In the genomic region with DNA sequence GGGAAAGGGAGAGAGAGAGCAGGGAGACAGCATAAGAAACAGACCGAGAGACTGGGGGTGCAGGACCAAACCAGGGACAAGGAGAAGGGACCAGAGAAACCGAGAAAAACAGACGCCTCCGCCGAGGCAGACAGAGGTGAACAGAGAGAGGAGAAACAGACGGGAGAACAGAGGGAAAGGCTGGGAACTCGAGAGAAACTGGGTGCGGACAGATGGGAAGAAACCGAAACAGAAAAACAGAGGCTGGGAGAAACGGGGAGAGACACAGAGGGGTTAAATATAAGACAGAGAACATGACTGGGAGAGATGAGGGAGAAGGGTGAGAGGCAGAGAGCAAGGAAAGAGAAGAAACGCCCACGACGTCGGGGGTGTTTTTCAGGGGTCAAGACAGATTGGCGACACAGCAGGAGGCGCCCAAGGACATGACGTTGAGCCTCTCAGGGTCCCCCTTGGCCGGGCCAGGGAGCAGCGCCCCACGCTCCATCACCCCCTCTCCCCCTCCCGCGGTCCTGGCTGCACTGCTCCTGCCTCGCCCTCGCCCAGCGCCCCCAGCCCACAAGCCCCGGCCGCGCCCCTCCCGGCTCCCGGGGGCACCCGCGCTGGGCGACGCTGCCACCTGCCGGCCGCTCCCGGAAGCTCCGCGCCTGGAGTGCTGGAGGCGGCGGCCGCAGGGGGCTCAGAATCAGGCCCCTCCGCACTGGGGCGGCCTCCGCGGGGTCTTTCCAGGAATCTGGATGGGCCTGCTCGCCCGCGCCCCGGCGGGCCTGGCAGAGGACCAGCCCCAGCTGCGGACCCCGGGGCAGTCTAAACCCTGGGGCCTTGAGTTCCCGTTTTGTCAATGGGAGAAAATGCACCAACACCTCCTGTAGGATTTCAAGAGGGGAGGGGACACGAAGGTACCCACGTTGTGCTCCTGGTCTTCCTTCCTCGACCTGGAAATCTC, we compare ENCODE assay signal across 7 cellular contexts. TPM values are rescaled to one million over a fixed set of nuclear protein-coding genes. Genes with fewer than 3 reads are reported as not detected.
A peak's percentile ranks its signal among the peaks of the same experiment; 100 is the strongest.
DNase-seq lines count a peak whose midpoint lies in the region; ATAC-seq and TF ChIP-seq lines count a peak whose summit lies in the region.

No MANE protein-coding gene starts in this region.

- H3K79me2 ChIP-seq in fibroblast of lung (ENCODE audit: control insufficient read depth, insufficient read depth, low read length), result peaks cover 2% of the 10 kb centered on the region

- no peaks in the 10 kb centered on the region for H3K36me3 Mint-ChIP-seq in activated T-cell treated with anti-CD3 and anti-CD28 coated beads, Interleukin-2, amount 50 U/mL, for 4 hours (ENCODE audit: insufficient read depth)
- H3K36me3 Mint-ChIP-seq in natural killer cell treated with Interleukin-12 subunit alpha and Interleukin-12 subunit beta and Interleukin-15 and Interleukin-18, amount 100 ng/mL, for 72 hours, result no peaks in the 10 kb centered on the region

- H3K27ac Mint-ChIP-seq in natural killer cell treated with Interleukin-12 subunit alpha and Interleukin-12 subunit beta and Interleukin-15 and Interleukin-18, amount 100 ng/mL, for 72 hours, result peak overlapping the region; percentile 52 to 61

- H3K4me2 ChIP-seq in fibroblast of lung (ENCODE audit: extremely low read depth, insufficient read depth, low read length), result peak overlapping the region; percentile 87

- peak; percentile 83 for TF ChIP-seq CTCF in GM13977 (IDR thresholded peaks at IDR 0.05; ENCODE audit: extremely low read depth, insufficient read depth, missing control alignments)
- TF ChIP-seq CTCF in fibroblast of lung (conservative IDR thresholded peaks at IDR 0.05 in 1 of 2, IDR thresholded peaks at IDR 0.05 in 1 of 2; ENCODE audit: low read depth in 1 of 2, low read length in 2 of 2), result peak; percentile 28 to 65

- DNase-seq in GM13977 (ENCODE audit: low spot score) (peak; percentile 84), NCI-H774 (lab: John Stamatoyannopoulos, UW) (peak; percentile 12), fibroblast of lung (ENCODE audit: low read depth in 2 of 2) (peak in 1 of 2 donors; percentile 60)
- DNase-seq in activated T-cell treated with anti-CD3 and anti-CD28 coated beads, Interleukin-2, amount 50 U/mL, for 4 hours, result peak; percentile 43
- no peak for DNase-seq in natural killer cell treated with Interleukin-12 subunit alpha and Interleukin-12 subunit beta and Interleukin-15 and Interleukin-18, amount 100 ng/mL, for 72 hours (ENCODE audit: low spot score)

- H3K4me1 ChIP-seq in fibroblast of lung (ENCODE audit: control insufficient read depth, extremely low read depth, insufficient read depth, low read length) (peaks cover 15% of the 10 kb centered on the region), subcutaneous abdominal adipose tissue (ENCODE audit: control insufficient read depth in 5 of 5, insufficient read depth in 5 of 5, low read length in 5 of 5) (peaks cover 0 to 18% (median 16%) of the 10 kb centered on the region in 5 donors)

- peak overlapping the region; percentile 29 to 66 (median 46) for H3K4me3 ChIP-seq in fibroblast of lung (replicated peaks in 1 of 4; ENCODE audit: control extremely low read depth in 1 of 4, insufficient read depth in 1 of 4, low read depth in 3 of 4, low read length in 4 of 4)
- peak overlapping the region; percentile 60 to 82 (median 75) for H3K4me3 ChIP-seq in subcutaneous abdominal adipose tissue (ENCODE audit: low read depth in 1 of 5, low read length in 5 of 5)

- H3K27me3 ChIP-seq in fibroblast of lung (ENCODE audit: control insufficient read depth, insufficient read depth, low read length), result no peaks in the 10 kb centered on the region
- H3K27me3 ChIP-seq in subcutaneous abdominal adipose tissue (ENCODE audit: control insufficient read depth in 5 of 5, insufficient read depth in 4 of 5, low read length in 5 of 5), result peaks cover 17 to 35% (median 27%) of the 10 kb centered on the region in 5 donors

- peak overlapping the region; percentile 64 for H3K27ac ChIP-seq in fibroblast of lung (ENCODE audit: insufficient read depth, low read length)
- H3K27ac ChIP-seq in subcutaneous abdominal adipose tissue (ENCODE audit: low read depth, low read length), result peak overlapping the region; percentile 5

- H2AFZ ChIP-seq in fibroblast of lung (ENCODE audit: low read length), result peak overlapping the region; percentile 30

- H3K4me3 Mint-ChIP-seq in activated T-cell treated with anti-CD3 and anti-CD28 coated beads, Interleukin-2, amount 50 U/mL, for 4 hours, result peak overlapping the region; percentile 60
- peak overlapping the region; percentile 87 for H3K4me3 Mint-ChIP-seq in natural killer cell treated with Interleukin-12 subunit alpha and Interleukin-12 subunit beta and Interleukin-15 and Interleukin-18, amount 100 ng/mL, for 72 hours

- H3K36me3 ChIP-seq in fibroblast of lung (ENCODE audit: control insufficient read depth, insufficient read depth, low read length) (no peaks in the 10 kb centered on the region), subcutaneous abdominal adipose tissue (ENCODE audit: control insufficient read depth in 5 of 5, insufficient read depth in 5 of 5, low read length in 5 of 5) (no peaks in the 10 kb centered on the region)

- ATAC-seq in activated T-cell treated with anti-CD3 and anti-CD28 coated beads, Interleukin-2, amount 50 U/mL, for 4 hours, result peak; percentile 61 to 67
- ATAC-seq in natural killer cell treated with Interleukin-12 subunit alpha and Interleukin-12 subunit beta and Interleukin-15 and Interleukin-18, amount 100 ng/mL, for 72 hours, result peak; percentile 53 to 81
- no peak for ATAC-seq in GM18873 (IDR thresholded peaks at IDR 0.05; ENCODE audit: low FRiP score, unreplicated experiment)

- H3K9ac ChIP-seq in fibroblast of lung (ENCODE audit: insufficient read depth, low read length) (peak overlapping the region; percentile 55), subcutaneous abdominal adipose tissue (ENCODE audit: low read length in 5 of 5) (peak overlapping the region in 4 of 5 donors; percentile 54 to 73 (median 68))

- peaks cover 39% of the 10 kb centered on the region for H3K27me3 Mint-ChIP-seq in activated T-cell treated with anti-CD3 and anti-CD28 coated beads, Interleukin-2, amount 50 U/mL, for 4 hours (ENCODE audit: low read depth)
- H3K27me3 Mint-ChIP-seq in natural killer cell treated with Interleukin-12 subunit alpha and Interleukin-12 subunit beta and Interleukin-15 and Interleukin-18, amount 100 ng/mL, for 72 hours, result peaks cover 22 to 28% of the 10 kb centered on the region in 2 donors

- no peaks in the 10 kb centered on the region for H4K20me1 ChIP-seq in fibroblast of lung (ENCODE audit: control insufficient read depth, extremely low read depth, insufficient read depth, low read length)

- H3K9me3 ChIP-seq in fibroblast of lung (ENCODE audit: control insufficient read depth, insufficient read depth, low read depth, low read length), result no peaks in the 10 kb centered on the region
- H3K9me3 ChIP-seq in subcutaneous abdominal adipose tissue (ENCODE audit: control insufficient read depth in 5 of 5, low read length in 5 of 5), result no peaks in the 10 kb centered on the region

- H3K4me1 Mint-ChIP-seq in activated T-cell treated with anti-CD3 and anti-CD28 coated beads, Interleukin-2, amount 50 U/mL, for 4 hours (ENCODE audit: low read depth), result peaks cover 5% of the 10 kb centered on the region
- H3K4me1 Mint-ChIP-seq in natural killer cell treated with Interleukin-12 subunit alpha and Interleukin-12 subunit beta and Interleukin-15 and Interleukin-18, amount 100 ng/mL, for 72 hours (ENCODE audit: low read depth in 2 of 2), result peaks cover 8 to 11% of the 10 kb centered on the region in 2 donors

- no peaks in the 10 kb centered on the region for H3K9me3 Mint-ChIP-seq in activated T-cell treated with anti-CD3 and anti-CD28 coated beads, Interleukin-2, amount 50 U/mL, for 4 hours
- no peaks in the 10 kb centered on the region for H3K9me3 Mint-ChIP-seq in natural killer cell treated with Interleukin-12 subunit alpha and Interleukin-12 subunit beta and Interleukin-15 and Interleukin-18, amount 100 ng/mL, for 72 hours

- in situ Hi-C loops in GM13977 (cut with MboI; ENCODE audit: low pct_unique_long_range_greater_than_20kb, low sequenced_read_pairs, unreplicated experiment), result no loop called here

RNA-seq across cellular contexts. Expression of gene TMEM92, which starts 1.3 kb away (rescaled TPM):
- not detected for total RNA-seq in activated T-cell treated with anti-CD3 and anti-CD28 coated beads, Interleukin-2, amount 50 U/mL, for 4 hours
- under 0.01 TPM in 1 of 2 replicates, not detected in the other for total RNA-seq in fibroblast of lung
- polyA plus RNA-seq in fibroblast of lung, result 0.05 TPM in 2 replicates
- 0.19 and 0.32 TPM in 2 replicates for polyA plus RNA-seq in fibroblast of lung (2012)
- not detected in 2 replicates for polyA minus RNA-seq in fibroblast of lung (ENCODE audit: low replicate concordance)
- not detected for total RNA-seq in natural killer cell treated with Interleukin-12 subunit alpha and Interleukin-12 subunit beta and Interleukin-15 and Interleukin-18, amount 100 ng/mL, for 72 hours
